Comparison of ENCODE assay signal across 12 cellular contexts in the genomic region with DNA sequence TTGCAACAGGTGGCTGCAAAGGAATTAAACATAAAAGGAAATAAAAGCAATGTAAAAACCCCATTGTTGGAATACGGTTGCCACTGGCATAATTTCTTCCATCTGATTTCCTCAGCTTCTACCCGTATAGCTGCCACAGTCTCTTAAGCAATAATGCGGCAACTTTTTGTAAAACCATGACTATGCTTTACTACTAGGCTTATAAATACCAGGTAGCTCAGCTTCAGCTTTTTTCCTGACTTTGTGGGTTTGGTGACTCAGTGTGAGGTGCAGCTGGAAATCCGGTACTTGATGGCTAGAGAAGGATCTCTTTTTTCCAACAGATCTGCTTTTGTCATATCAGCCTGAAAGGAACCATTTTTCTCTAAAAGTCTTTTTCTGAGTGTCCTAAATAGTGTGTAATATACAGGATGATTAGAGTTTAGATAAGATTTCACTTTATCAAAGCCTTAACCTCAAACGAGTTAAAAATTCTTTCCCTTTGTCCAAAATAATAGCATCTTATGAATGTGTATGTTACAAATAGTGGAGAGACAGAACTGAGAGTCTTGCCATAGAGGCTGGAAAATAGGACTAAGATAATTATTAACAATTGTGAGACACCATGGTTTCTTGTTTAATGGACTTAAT.
A peak's percentile ranks its signal among the peaks of the same experiment; 100 is the strongest.
DNase-seq lines count a peak whose midpoint lies in the region; ATAC-seq and TF ChIP-seq lines count a peak whose summit lies in the region.
"Had no signal": no experiment of that assay in that cellular context is flagged by ENCODE, and none has a peak within 500 bp of the region (broad histone marks: within the 10 kb centered on the region; RNA-seq: fewer than 3 reads in every experiment).

No MANE protein-coding gene starts in this region.

- no peak for ATAC-seq in HG03095 (IDR thresholded peaks at IDR 0.05; ENCODE audit: unreplicated experiment)
- ATAC-seq: natural killer cell treated with Interleukin-12 subunit alpha and Interleukin-12 subunit beta and Interleukin-15 and Interleukin-18, amount 100 ng/mL, for 72 hours had no signal

- CTCF ChIA-PET in HEK293 (lab: Yijun Ruan, JAX): no interaction called here

- peak overlapping the region; percentile 61 to 83 (median 63) for H3K27ac Mint-ChIP-seq in nephron
- H3K27ac Mint-ChIP-seq: natural killer cell treated with Interleukin-12 subunit alpha and Interleukin-12 subunit beta and Interleukin-15 and Interleukin-18, amount 100 ng/mL, for 72 hours had no signal

- TF ChIP-seq CTCF in HEK293 (tag by site-specific recombination; IDR thresholded peaks at IDR 0.05) (no peak), cardiac fibroblast (IDR thresholded peaks at IDR 0.05; ENCODE audit: low read depth, low read length) (no peak), nephron (IDR thresholded peaks at IDR 0.05; ENCODE audit: unreplicated experiment in 3 of 3) (no peak)

- POLR2A ChIA-PET in HEK293 (lab: Yijun Ruan, JAX): no interaction called here

- no peaks in the 10 kb centered on the region for H3K9me3 ChIP-seq in HEK293 (ENCODE audit: control insufficient read depth, insufficient read depth, low read depth, low read length)

- no peak overlapping the region for H3K4me3 Mint-ChIP-seq in nephron
- H3K4me3 Mint-ChIP-seq: natural killer cell treated with Interleukin-12 subunit alpha and Interleukin-12 subunit beta and Interleukin-15 and Interleukin-18, amount 100 ng/mL, for 72 hours had no signal

- H3K4me1 Mint-ChIP-seq in nephron: peaks cover 12% of the 10 kb centered on the region

- no peaks in the 10 kb centered on the region for H3K4me1 ChIP-seq in HEK293 (ENCODE audit: control insufficient read depth, insufficient read depth, low read length)

- H3K27ac ChIP-seq in HEK293 (ENCODE audit: extremely low read depth, low read depth, low read length): no peak overlapping the region

- H3K4me3 ChIP-seq in HEK293 (ENCODE audit: low read depth, low read length) (no peak overlapping the region), cardiac fibroblast (replicated peaks in 1 of 2; ENCODE audit: low read depth in 2 of 2, low read length in 2 of 2) (no peak overlapping the region)

- no peaks in the 10 kb centered on the region for H3K9me3 Mint-ChIP-seq in nephron

- no peaks in the 10 kb centered on the region for H3K36me3 ChIP-seq in HEK293 (ENCODE audit: control insufficient read depth in 2 of 2, insufficient read depth in 1 of 2, low read length in 2 of 2)

- H3K27me3 Mint-ChIP-seq in nephron (ENCODE audit: low read depth): no peaks in the 10 kb centered on the region
- H3K27me3 Mint-ChIP-seq: natural killer cell treated with Interleukin-12 subunit alpha and Interleukin-12 subunit beta and Interleukin-15 and Interleukin-18, amount 100 ng/mL, for 72 hours had no signal

- DNase-seq in OCI-M1 (lab: John Stamatoyannopoulos, UW): peak; percentile 50
- DNase-seq in cardiac fibroblast (ENCODE audit: low read depth in 2 of 2): peak; percentile 25 to 83
- DNase-seq in AG08396 (ENCODE audit: low spot score): no peak
- DNase-seq in NCI-H1694 (lab: John Stamatoyannopoulos, UW): no peak
- no peak for DNase-seq in effector CD4-positive, alpha-beta T cell
- DNase-seq: aorta, C1 segment of cervical spinal cord, NCI-H2081 treated with DMSO at 0.1 percent for 48 hours had no signal

- H3K36me3 Mint-ChIP-seq in nephron (ENCODE audit: low read depth): no peaks in the 10 kb centered on the region
- H3K36me3 Mint-ChIP-seq: natural killer cell treated with Interleukin-12 subunit alpha and Interleukin-12 subunit beta and Interleukin-15 and Interleukin-18, amount 100 ng/mL, for 72 hours had no signal

TF ChIP-seq in HEK293, 187 proteins besides CTCF, POLR2A, EP300 and RAD21:
- TF ChIP-seq WT1 (tag by site-specific recombination; IDR thresholded peaks at IDR 0.05) (no peak), SCRT2 (tag by site-specific recombination; IDR thresholded peaks at IDR 0.05) (peak; percentile 69)
- TF ChIP-seq, protein P1, sequence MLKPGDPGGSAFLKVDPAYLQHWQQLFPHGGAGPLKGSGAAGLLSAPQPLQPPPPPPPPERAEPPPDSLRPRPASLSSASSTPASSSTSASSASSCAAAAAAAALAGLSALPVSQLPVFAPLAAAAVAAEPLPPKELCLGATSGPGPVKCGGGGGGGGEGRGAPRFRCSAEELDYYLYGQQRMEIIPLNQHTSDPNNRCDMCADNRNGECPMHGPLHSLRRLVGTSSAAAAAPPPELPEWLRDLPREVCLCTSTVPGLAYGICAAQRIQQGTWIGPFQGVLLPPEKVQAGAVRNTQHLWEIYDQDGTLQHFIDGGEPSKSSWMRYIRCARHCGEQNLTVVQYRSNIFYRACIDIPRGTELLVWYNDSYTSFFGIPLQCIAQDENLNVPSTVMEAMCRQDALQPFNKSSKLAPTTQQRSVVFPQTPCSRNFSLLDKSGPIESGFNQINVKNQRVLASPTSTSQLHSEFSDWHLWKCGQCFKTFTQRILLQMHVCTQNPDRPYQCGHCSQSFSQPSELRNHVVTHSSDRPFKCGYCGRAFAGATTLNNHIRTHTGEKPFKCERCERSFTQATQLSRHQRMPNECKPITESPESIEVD (tag by site-specific recombination; IDR thresholded peaks at IDR 0.05): 0 out of 2 replicates have a peak, but pooled peaks have one; percentile 25

Comparison
In these comparisons a context has a peak if more than half of its experiments do, and no peak if none do; other contexts are left out.
1. DNase-seq: peak in OCI-M1 (single experiment) and cardiac fibroblast (2 of 2); none in AG08396 (single experiment), NCI-H1694 (single experiment) and effector CD4-positive, alpha-beta T cell (single experiment).